In the genomic region with DNA sequence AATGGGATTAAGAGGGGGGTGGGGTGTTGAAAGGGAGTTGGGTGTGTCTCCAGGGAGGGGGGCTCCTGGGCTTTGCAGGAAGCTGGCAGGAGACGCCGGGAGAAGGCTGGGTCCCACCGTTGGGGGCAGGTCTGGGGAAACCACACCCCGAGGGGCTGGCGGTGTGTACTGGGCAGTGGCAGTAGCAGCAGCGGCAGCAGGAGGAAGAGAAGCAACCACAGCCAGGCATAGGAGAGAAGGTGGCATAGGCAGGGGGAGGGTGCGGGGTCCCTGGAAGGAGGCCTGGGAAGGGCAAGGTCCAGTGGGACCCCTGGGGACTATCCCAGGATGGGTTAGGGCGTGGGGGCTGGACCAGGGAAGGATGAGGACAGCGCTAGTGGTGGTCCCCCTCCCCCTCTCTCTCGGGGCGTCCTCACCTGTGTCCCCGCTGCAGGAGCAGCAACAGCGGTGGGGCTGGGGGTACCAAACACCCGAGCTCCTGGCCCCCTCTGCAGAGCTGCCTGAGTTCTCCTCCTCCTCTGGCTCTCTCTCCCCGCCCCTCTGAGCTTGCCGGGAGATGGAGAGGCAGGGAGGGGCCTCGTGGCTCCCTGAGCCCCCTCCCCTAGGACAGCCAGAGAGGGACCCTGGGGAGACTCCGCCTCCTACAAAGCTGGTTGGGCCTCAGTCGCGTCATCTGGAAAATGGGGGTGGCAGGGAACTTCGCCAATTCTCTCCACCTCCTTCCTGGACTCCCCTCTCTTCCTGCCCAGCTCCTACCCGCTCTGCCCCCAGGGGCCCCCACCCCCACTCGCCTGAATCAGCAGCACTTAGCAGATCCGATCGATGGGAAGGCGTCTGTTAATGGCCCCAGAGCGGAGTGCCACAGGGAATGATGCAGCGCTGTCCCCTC, we compare ENCODE assay signal across 8 cellular contexts. TPM values are rescaled to one million over a fixed set of nuclear protein-coding genes. Genes with fewer than 3 reads are reported as not detected.
A peak's percentile ranks its signal among the peaks of the same experiment; 100 is the strongest.
DNase-seq lines count a peak whose midpoint lies in the region; ATAC-seq and TF ChIP-seq lines count a peak whose summit lies in the region.

TSS of gene KCND1 (minus strand) at position 520 of the 889 bp plus-strand sequence. CDS start 1,573 bp downstream, outside the sequence.

- H3K27ac ChIP-seq in ascending aorta (peak within 1 kb of the TSS; percentile 62 to 65), iPS DF 6.9 (ENCODE audit: low read length) (no peak within 1 kb of the TSS)

- H3K27me3 ChIP-seq in ascending aorta (no peaks in the 10 kb centered on the region), iPS DF 6.9 (ENCODE audit: control insufficient read depth, insufficient read depth, low read length) (no peaks in the 10 kb centered on the region)

- H3K36me3 ChIP-seq in ascending aorta = peaks cover 6 to 8% of the 10 kb centered on the region in 2 donors
- H3K36me3 ChIP-seq in iPS DF 6.9 (ENCODE audit: control insufficient read depth, insufficient read depth, low read length) = peaks cover 13% of the 10 kb centered on the region

- no peak for TF ChIP-seq CTCF in ascending aorta (IDR thresholded peaks at IDR 0.05)

- peak; percentile 31 for DNase-seq in Ammon's horn (ENCODE audit: low spot score)
- peak; percentile 75 for DNase-seq in HT1080 (ENCODE audit: low read depth)
- peak; percentile 14 to 81 for DNase-seq in ascending aorta (ENCODE audit: low spot score in 2 of 2)
- no peak for DNase-seq in iPS DF 6.9 (ENCODE audit: low read depth, low spot score)
- DNase-seq in skeletal muscle cell (ENCODE audit: low read depth) = peak; percentile 39
- no peak for DNase-seq in NCI-H2196 treated with DMSO at 0.1 percent for 48 hours (lab: John Stamatoyannopoulos, UW; ENCODE audit: unreplicated experiment)
- no peak for DNase-seq in NOMO-1 treated with dmso at 0.1 percent for 144 hours (lab: John Stamatoyannopoulos, UW; ENCODE audit: unreplicated experiment)

- no CpG with 5 or more reads among the region's 28 CpGs for WGBS in iPS DF 6.9 (ENCODE audit: insufficient coverage, insufficient read length)

- no peaks in the 10 kb centered on the region for H3K4me1 ChIP-seq in ascending aorta
- H3K4me1 ChIP-seq in iPS DF 6.9 (ENCODE audit: control insufficient read depth, insufficient read depth, low read length) = no peaks in the 10 kb centered on the region

- H3K9me3 ChIP-seq in ascending aorta (no peaks in the 10 kb centered on the region), iPS DF 6.9 (ENCODE audit: control insufficient read depth, insufficient read depth, low read length) (no peaks in the 10 kb centered on the region)

- H3K4me3 ChIP-seq in ascending aorta = peak within 1 kb of the TSS; percentile 43 to 67
- H3K4me3 ChIP-seq in iPS DF 6.9 (ENCODE audit: low read length) = peak within 1 kb of the TSS; percentile 49; the same call in 1 of the 2 replicates
- peak within 1 kb of the TSS; percentile 52 for H3K4me3 ChIP-seq in skeletal muscle cell (ENCODE audit: low read depth, low read length)

- ATAC-seq in GM18868 (IDR thresholded peaks at IDR 0.05; ENCODE audit: unreplicated experiment) = no peak

- intact Hi-C loops in ascending aorta (cut with DNase I) = loop anchor here (10.0 kb wide), 1 partner anchor 133 kb away; no protein-coding TSS in a partner anchor

RNA-seq across cellular contexts. Expression of gene KCND1, which starts in this region (rescaled TPM):
- total RNA-seq in HT1080 (2014; rRNA removed; shearing (Covaris generic)) = 0.23 and 0.42 TPM in 2 replicates
- polyA plus RNA-seq in HT1080 (2015; cell fraction: cytosol; rRNA removed) = 0.47 and 0.66 TPM in 2 replicates
- 1.7 and 1.9 TPM in 2 replicates for polyA plus RNA-seq in HT1080 (2015; cell fraction: nucleus; rRNA removed)
- total RNA-seq in ascending aorta = 10.4 TPM

Comparison
In these comparisons a context has a peak if more than half of its experiments do, and no peak if none do; other contexts are left out.
1. DNase-seq: peak in Ammon's horn (single experiment), HT1080 (single experiment), ascending aorta (2 of 2) and skeletal muscle cell (single experiment); none in iPS DF 6.9 (single experiment), NCI-H2196 treated with DMSO at 0.1 percent for 48 hours (single experiment) and NOMO-1 treated with dmso at 0.1 percent for 144 hours (single experiment).
2. Peak in every context shown above with its lines, with median percentiles within 50 percentile points of each other: H3K4me3 ChIP-seq.